In the genomic region with DNA sequence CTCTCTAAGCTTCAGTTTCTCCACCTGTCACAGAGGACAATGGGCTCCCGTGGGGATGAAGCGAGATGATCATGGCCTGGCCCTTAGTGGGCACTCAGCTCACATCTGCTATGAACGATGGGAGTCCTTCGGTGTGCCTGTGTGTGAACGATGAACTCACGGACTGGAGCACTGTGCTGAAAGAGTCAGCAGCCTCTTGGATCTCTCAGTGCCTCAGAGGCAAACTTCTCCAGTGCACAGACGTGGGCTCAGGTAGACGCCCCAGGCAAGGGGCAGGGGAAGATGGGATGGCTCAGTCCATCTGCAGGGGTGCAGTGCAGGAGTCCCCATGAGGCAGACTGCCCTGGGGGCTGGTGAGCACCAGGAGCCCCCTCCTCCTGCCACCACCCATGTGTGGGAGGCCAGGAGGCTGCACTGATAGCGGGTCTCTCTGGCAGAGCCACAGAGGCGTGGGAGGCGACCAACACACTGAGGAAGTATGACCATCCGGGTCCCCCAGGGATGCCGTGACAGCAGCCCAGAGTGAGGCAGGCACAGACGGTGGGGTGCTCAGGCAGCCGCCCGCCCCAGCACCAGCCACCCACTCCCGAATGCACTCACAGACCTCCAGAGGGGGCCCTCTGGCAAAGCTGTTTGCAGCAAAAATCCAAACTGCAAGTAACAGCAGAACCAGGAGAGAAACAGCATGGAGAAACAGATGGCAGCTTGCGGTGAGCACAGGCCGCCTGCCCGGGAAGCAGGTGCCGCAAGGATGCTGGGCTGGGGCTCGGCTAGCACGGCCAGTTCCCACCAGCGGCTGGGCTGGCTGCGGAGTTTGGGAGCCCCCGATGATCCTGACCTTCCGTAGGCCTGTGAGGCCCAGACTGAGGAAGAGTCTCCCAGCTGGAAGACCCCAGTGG, we compare ENCODE assay signal across 18 cellular contexts.
DNase-seq lines count a peak whose midpoint lies in the region; TF ChIP-seq lines count a peak whose summit lies in the region.
"Had no signal": no experiment of that assay in that cellular context is flagged by ENCODE, and none has a peak within 500 bp of the region (broad histone marks: within the 10 kb centered on the region; RNA-seq: fewer than 3 reads in every experiment).

No MANE protein-coding gene starts in this region.

- H2AK5ac ChIP-seq in trophoblast cell (ENCODE audit: low read length) = no peak overlapping the region

- H2AFZ ChIP-seq in trophoblast cell (ENCODE audit: insufficient read depth, low read length, poor library complexity) = no peak overlapping the region

- no peak overlapping the region for H2BK5ac ChIP-seq in trophoblast cell (ENCODE audit: low read depth, low read length, poor library complexity)

- no peak overlapping the region for H3K18ac ChIP-seq in trophoblast cell (ENCODE audit: low read length)

- H3K27me3 Mint-ChIP-seq in chondrocyte (ENCODE audit: low read depth) (peaks cover 9% of the 10 kb centered on the region), endodermal cell (ENCODE audit: insufficient read depth) (no peaks in the 10 kb centered on the region)

- H3K9me3 Mint-ChIP-seq in chondrocyte (ENCODE audit: low read depth) = peaks cover 5% of the 10 kb centered on the region
- H3K9me3 Mint-ChIP-seq in endodermal cell = peaks cover 4% of the 10 kb centered on the region
- H3K9me3 Mint-ChIP-seq: activated naive CD4-positive, alpha-beta T cell treated with anti-CD3 and anti-CD28 coated beads, Interleukin-2, amount 50 U/mL, for 72 hours had no signal

- H3K4me1 ChIP-seq in BLaER1 (peaks cover 7% of the 10 kb centered on the region; the same call in 1 of the 2 replicates), trophoblast cell (ENCODE audit: control insufficient read depth in 1 of 2, insufficient read depth in 2 of 2, low read length in 2 of 2) (no peaks in the 10 kb centered on the region), endodermal cell (ENCODE audit: control insufficient read depth, insufficient read depth, low read length) (no peaks in the 10 kb centered on the region)
- H3K4me1 ChIP-seq: HAP-1 had no signal

- H3K4me3 Mint-ChIP-seq in chondrocyte (ENCODE audit: unreplicated experiment) (no peak overlapping the region), endodermal cell (no peak overlapping the region)

- peaks cover 4% of the 10 kb centered on the region for H3K4me1 Mint-ChIP-seq in chondrocyte (ENCODE audit: low read depth)
- no peaks in the 10 kb centered on the region for H3K4me1 Mint-ChIP-seq in endodermal cell

- H3K9me3 ChIP-seq in BLaER1 = peaks cover 4% of the 10 kb centered on the region; the same call in 1 of the 2 replicates
- H3K9me3 ChIP-seq in trophoblast cell (ENCODE audit: insufficient read depth, low read depth, low read length) = no peaks in the 10 kb centered on the region
- H3K9me3 ChIP-seq in endodermal cell (ENCODE audit: control insufficient read depth, low read length) = no peaks in the 10 kb centered on the region
- H3K9me3 ChIP-seq: HAP-1 had no signal

- DNase-seq in NB4 (ENCODE audit: low read depth) (peak; percentile 93), chondrocyte (ENCODE audit: low spot score) (peak; percentile 71), trophoblast cell (no peak), AG20443 (ENCODE audit: low spot score) (no peak), endodermal cell (no peak), NCI-H345 treated with DMSO at 0.1 percent for 48 hours (lab: John Stamatoyannopoulos, UW; ENCODE audit: unreplicated experiment) (no peak)
- DNase-seq in activated T-cell treated with anti-CD3 and anti-CD28 coated beads, Interleukin-2, amount 50 U/mL, for 1 hour = no peak
- DNase-seq: activated CD4-positive, alpha-beta T cell treated with anti-CD3 and anti-CD28 coated beads, Interleukin-2, amount 50 U/mL, for 48 hours; activated T-cell treated with anti-CD3 and anti-CD28 coated beads for 4 hours; EL; foreskin melanocyte; Kasumi-1; stimulated activated naive CD4-positive, alpha-beta T cell treated with Interleukin-2 at 50 U/mL for 16 hours; SW 1271 had no signal

- H4K12ac ChIP-seq in trophoblast cell (ENCODE audit: low read depth, low read length) = no peak overlapping the region

- H4K20me1 ChIP-seq in BLaER1 = peaks cover 8% of the 10 kb centered on the region; the same call in 1 of the 2 replicates

- H3K23ac ChIP-seq in trophoblast cell (ENCODE audit: low read length) = no peak overlapping the region

- H3K4me3 ChIP-seq in BLaER1 = no peak overlapping the region
- no peak overlapping the region for H3K4me3 ChIP-seq in NB4 (ENCODE audit: low read depth, low read length)
- no peak overlapping the region for H3K4me3 ChIP-seq in trophoblast cell (ENCODE audit: low read depth, low read length)
- no peak overlapping the region for H3K4me3 ChIP-seq in endodermal cell (ENCODE audit: low read length)
- H3K4me3 ChIP-seq: HAP-1 had no signal

- H3K36me3 ChIP-seq in BLaER1 (peaks cover 26% of the 10 kb centered on the region), trophoblast cell (ENCODE audit: control insufficient read depth in 1 of 2, insufficient read depth in 2 of 2, low read length in 2 of 2) (no peaks in the 10 kb centered on the region), endodermal cell (ENCODE audit: control insufficient read depth, insufficient read depth, low read length) (no peaks in the 10 kb centered on the region)
- H3K36me3 ChIP-seq: HAP-1 had no signal

- H3K4ac ChIP-seq in trophoblast cell (ENCODE audit: low read depth, low read length) = no peak overlapping the region

- TF ChIP-seq CTCF in NB4 (IDR thresholded peaks at IDR 0.05; ENCODE audit: low read depth, low read length) (peak; percentile 29), chondrocyte (IDR thresholded peaks at IDR 0.05) (no peak), endodermal cell (conservative IDR thresholded peaks at IDR 0.05) (no peak)

- H3K4me2 ChIP-seq in BLaER1 (0 out of 2 replicates have a peak overlapping the region, but pooled peaks have one; percentile 12), trophoblast cell (ENCODE audit: low read length) (no peak overlapping the region)

- H3K27ac ChIP-seq in BLaER1 = no peak overlapping the region
- no peak overlapping the region for H3K27ac ChIP-seq in trophoblast cell (ENCODE audit: low read depth, low read length)
- H3K27ac ChIP-seq in endodermal cell (ENCODE audit: low read depth, low read length) = no peak overlapping the region
- H3K27ac ChIP-seq: RWPE1 had no signal

- no peak overlapping the region for H2BK12ac ChIP-seq in trophoblast cell (ENCODE audit: low read length)

- no peak for TF ChIP-seq POLR2A in NB4 (IDR thresholded peaks at IDR 0.05; ENCODE audit: extremely low read depth, insufficient read length)

- H3K79me2 ChIP-seq in trophoblast cell (ENCODE audit: control insufficient read depth, insufficient read depth, low read length, poor library complexity) = no peaks in the 10 kb centered on the region

- H4K8ac ChIP-seq in trophoblast cell (ENCODE audit: low read depth, low read length) = no peak overlapping the region

- H2BK120ac ChIP-seq in trophoblast cell (ENCODE audit: insufficient read depth, low read length, poor library complexity) = no peak overlapping the region

- WGBS in trophoblast cell (ENCODE audit: extremely low coverage, insufficient coverage, insufficient read length) = no CpG with 5 or more reads among the region's 27 CpGs
- 84 to 87% methylated on average over 20 to 27 of the region's 27 CpGs for WGBS in endodermal cell (ENCODE audit: insufficient coverage in 1 of 2, insufficient read length in 1 of 2), 2 experiments

- H3K27me3 ChIP-seq in BLaER1 (no peaks in the 10 kb centered on the region), trophoblast cell (ENCODE audit: insufficient read depth, low read length) (no peaks in the 10 kb centered on the region), endodermal cell (ENCODE audit: control insufficient read depth, insufficient read depth, low read length, poor library complexity, severe bottlenecking) (no peaks in the 10 kb centered on the region)

- H3K79me1 ChIP-seq in trophoblast cell (ENCODE audit: low read length) = no peaks in the 10 kb centered on the region

- H3K36me3 Mint-ChIP-seq in chondrocyte (ENCODE audit: low read depth) (peaks cover 4% of the 10 kb centered on the region), endodermal cell (ENCODE audit: low read depth) (peaks cover 5% of the 10 kb centered on the region)
- H3K36me3 Mint-ChIP-seq: activated naive CD4-positive, alpha-beta T cell treated with anti-CD3 and anti-CD28 coated beads, Interleukin-2, amount 50 U/mL, for 72 hours had no signal

- H4K91ac ChIP-seq in trophoblast cell (ENCODE audit: low read depth, low read length) = no peak overlapping the region

- H3K9ac ChIP-seq in BLaER1 = no peak overlapping the region
- peak overlapping the region; percentile 58 for H3K9ac ChIP-seq in trophoblast cell (ENCODE audit: low read length)
- H3K9ac ChIP-seq in endodermal cell (ENCODE audit: extremely low read depth, low read length, poor library complexity, severe bottlenecking) = no peak overlapping the region

- H3K27ac Mint-ChIP-seq in chondrocyte (ENCODE audit: unreplicated experiment) (no peak overlapping the region), endodermal cell (no peak overlapping the region)
- H3K27ac Mint-ChIP-seq: activated naive CD4-positive, alpha-beta T cell treated with anti-CD3 and anti-CD28 coated beads, Interleukin-2, amount 50 U/mL, for 72 hours had no signal

- no peak overlapping the region for H3K14ac ChIP-seq in trophoblast cell (ENCODE audit: low read length)

Comparison
In these comparisons a context has a peak if more than half of its experiments do, and no peak if none do; other contexts are left out.
1. DNase-seq: peak in NB4 (single experiment) and chondrocyte (single experiment); none in trophoblast cell (0 of 2), AG20443 (single experiment), endodermal cell (single experiment), NCI-H345 treated with DMSO at 0.1 percent for 48 hours (single experiment) and activated T-cell treated with anti-CD3 and anti-CD28 coated beads, Interleukin-2, amount 50 U/mL, for 1 hour (single experiment).